Comparison of ENCODE assay signal across 6 cellular contexts in genomic region chr1:1318131-1318652, GRCh38. TPM values are rescaled to one million over a fixed set of nuclear protein-coding genes. Genes with fewer than 3 reads are reported as not detected.
A peak's percentile ranks its signal among the peaks of the same experiment; 100 is the strongest.
DNase-seq lines count a peak whose midpoint lies in the region; ATAC-seq and TF ChIP-seq lines count a peak whose summit lies in the region.

No MANE protein-coding gene starts in this region.

- H3K4me1 ChIP-seq in upper lobe of right lung = peaks cover 19% of the 10 kb centered on the region

- H3K4me3 ChIP-seq in foreskin fibroblast (ENCODE audit: low read depth in 1 of 2, low read length in 2 of 2) (no peak overlapping the region), upper lobe of right lung (no peak overlapping the region)

- TF ChIP-seq CTCF in 22Rv1 (IDR thresholded peaks at IDR 0.05) (no peak), foreskin fibroblast (IDR thresholded peaks at IDR 0.05; ENCODE audit: low read depth, low read length) (no peak), upper lobe of right lung (IDR thresholded peaks at IDR 0.05) (no peak)

- no peaks in the 10 kb centered on the region for H3K9me3 ChIP-seq in upper lobe of right lung

- H3K36me3 ChIP-seq in upper lobe of right lung = peaks cover 41% of the 10 kb centered on the region

- H3K27ac ChIP-seq in 22Rv1 = peak overlapping the region; percentile 83
- peak overlapping the region; percentile 72 for H3K27ac ChIP-seq in upper lobe of right lung

- intact Hi-C loops in upper lobe of right lung (cut with DNase I) = no loop called here

- no peaks in the 10 kb centered on the region for H3K27me3 ChIP-seq in upper lobe of right lung

- DNase-seq in NCI-H2196 (lab: John Stamatoyannopoulos, UW; ENCODE audit: unreplicated experiment) (peak; percentile 86), foreskin fibroblast (peak; percentile 90 to 96), upper lobe of right lung (peak; percentile 87), T-helper 1 cell (no peak)

- peak; percentile 75 for ATAC-seq in upper lobe of right lung
- no peak for ATAC-seq in GM18858 (IDR thresholded peaks at IDR 0.05; ENCODE audit: unreplicated experiment)

RNA-seq across cellular contexts. Expression of gene INTS11, which starts 6.3 kb away (rescaled TPM):
- 81.9 TPM for total RNA-seq in upper lobe of right lung

RNA-seq across cellular contexts. Expression of gene CPTP, which starts 6.4 kb away (rescaled TPM):
- 20.4 TPM for total RNA-seq in upper lobe of right lung

RNA-seq across cellular contexts. Expression of gene PUSL1, which starts 9.8 kb away (rescaled TPM):
- 14.2 TPM for total RNA-seq in upper lobe of right lung

RNA-seq across cellular contexts. Expression of gene ACAP3, which starts 10.5 kb away (rescaled TPM):
- total RNA-seq in upper lobe of right lung = 55.2 TPM

RNA-seq across cellular contexts. Expression of gene TAS1R3, which starts 12.9 kb away (rescaled TPM):
- 0.32 TPM for total RNA-seq in upper lobe of right lung

Comparison
In these comparisons a context has a peak if more than half of its experiments do, and no peak if none do; other contexts are left out.
1. DNase-seq: peak in NCI-H2196 (single experiment), foreskin fibroblast (2 of 2) and upper lobe of right lung (single experiment); none in T-helper 1 cell (0 of 5).